ENCODE assay signal across 19 cellular contexts in genomic region chr13:30645629-30646028, GRCh38.
"Had no signal": no experiment of that assay in that cellular context is flagged by ENCODE, and none has a peak within 500 bp of the region (broad histone marks: within the 10 kb centered on the region; RNA-seq: fewer than 3 reads in every experiment).

No MANE protein-coding gene starts in this region.

- H3K9ac ChIP-seq: neural progenitor cell had no signal

- H3K4me1 ChIP-seq: colonic mucosa, left lung, lower lobe of right lung, neural progenitor cell, tibial artery, uterus had no signal

- H3K27me3 ChIP-seq: colonic mucosa, heart left ventricle, left lung, neural progenitor cell, ovary, tibial artery, upper lobe of left lung, uterus had no signal

- H3K27ac ChIP-seq: colonic mucosa, heart left ventricle, left lung, lower lobe of right lung, neural progenitor cell, ovary, tibial artery, upper lobe of left lung, uterus had no signal

- ATAC-seq: left lung; lower lobe of right lung; natural killer cell treated with Interleukin-12 subunit alpha and Interleukin-12 subunit beta and Interleukin-15 and Interleukin-18, amount 100 ng/mL, for 72 hours; right cardiac atrium; stimulated activated effector memory CD8-positive, alpha-beta T cell treated with anti-CD3 and anti-CD28 coated beads, Interleukin-12 subunit alpha, Interleukin-12 subunit beta, amount 100 ng/mL, for 72 hours; stimulated activated naive CD8-positive, alpha-beta T cell treated with anti-CD3 and anti-CD28 coated beads, Interleukin-15, Interleukin-2, amounts not matched to agents 100 U/mL and 50 U/mL, for 24 hours had no signal

- H3K4me3 ChIP-seq: colonic mucosa, heart left ventricle, left lung, lower lobe of right lung, neural progenitor cell, ovary, tibial artery, upper lobe of left lung, uterus had no signal

- H3K9me3 ChIP-seq: colonic mucosa, heart left ventricle, left lung, lower lobe of right lung, ovary, tibial artery, upper lobe of left lung, uterus had no signal

- H3K36me3 ChIP-seq: ovary, uterus had no signal

- DNase-seq: colonic mucosa; dermis blood vessel endothelial cell; heart left ventricle; hippocampal formation; islet precursor cell; left lung; lower lobe of right lung; nucleus accumbens; ovary; right cardiac atrium; stimulated activated CD4-positive, alpha-beta T cell treated with anti-CD3 and anti-CD28 coated beads, Interleukin-4, amount 100 ng/mL, for 1 hour; stimulated activated CD8-positive, alpha-beta memory T cell treated with anti-CD3 and anti-CD28 coated beads, Interleukin-4, amount 100 ng/mL, for 48 hours; stimulated activated naive CD8-positive, alpha-beta T cell treated with anti-CD3 and anti-CD28 coated beads, Interleukin-15, Interleukin-2, amounts not matched to agents 100 U/mL and 50 U/mL, for 24 hours; tibial artery; upper lobe of left lung; uterus had no signal
